Comparison of ENCODE assay signal across 9 cellular contexts in genomic region chr11:78078218-78079167, GRCh38. TPM values are rescaled to one million over a fixed set of nuclear protein-coding genes. Genes with fewer than 3 reads are reported as not detected.
DNase-seq lines count a peak whose midpoint lies in the region; ATAC-seq and TF ChIP-seq lines count a peak whose summit lies in the region.
"Had no signal": no experiment of that assay in that cellular context is flagged by ENCODE, and none has a peak within 500 bp of the region (broad histone marks: within the 10 kb centered on the region; RNA-seq: fewer than 3 reads in every experiment).

No MANE protein-coding gene starts in this region.

- no peak for TF ChIP-seq EP300 in esophagus muscularis mucosa (IDR thresholded peaks at IDR 0.05)

- TF ChIP-seq POLR2A in esophagus muscularis mucosa (IDR thresholded peaks at IDR 0.05; ENCODE audit: low read depth) = no peak

- H3K27me3 ChIP-seq in esophagus muscularis mucosa = no peaks in the 10 kb centered on the region
- no peaks in the 10 kb centered on the region for H3K27me3 ChIP-seq in rectal smooth muscle tissue (ENCODE audit: control insufficient read depth, insufficient read depth, low read length)

- H3K36me3 ChIP-seq in esophagus muscularis mucosa (no peaks in the 10 kb centered on the region), rectal smooth muscle tissue (ENCODE audit: control insufficient read depth, insufficient read depth, low read length) (no peaks in the 10 kb centered on the region)

- H3K27ac ChIP-seq in esophagus muscularis mucosa (replicated peaks in 1 of 4) = peak overlapping the region in 2 of 4 donors; percentile 84 to 91
- no peak overlapping the region for H3K27ac ChIP-seq in rectal smooth muscle tissue (ENCODE audit: low read depth, low read length)

- intact Hi-C loops in esophagus muscularis mucosa (cut with DNase I) = no loop called here

- H3K4me3 ChIP-seq in GM12864 (ENCODE audit: low read depth, low read length) (peak overlapping the region; percentile 97), esophagus muscularis mucosa (peak overlapping the region; percentile 76 to 99 (median 94)), rectal smooth muscle tissue (ENCODE audit: low read length) (peak overlapping the region; percentile 93)

- ATAC-seq in GM21737 (IDR thresholded peaks at IDR 0.05; ENCODE audit: unreplicated experiment) (no peak), GM21528 (IDR thresholded peaks at IDR 0.05; ENCODE audit: low FRiP score, unreplicated experiment) (no peak)

- no peaks in the 10 kb centered on the region for H3K9me3 ChIP-seq in esophagus muscularis mucosa

- H3K4me1 ChIP-seq in esophagus muscularis mucosa (peaks cover 44 to 53% (median 46%) of the 10 kb centered on the region in 4 donors), rectal smooth muscle tissue (ENCODE audit: control insufficient read depth, insufficient read depth, low read length) (peaks cover 8% of the 10 kb centered on the region)

- H3K9ac ChIP-seq in rectal smooth muscle tissue (ENCODE audit: low read length) = peak overlapping the region; percentile 80

- DNase-seq in GM12864 (ENCODE audit: low read depth) (no peak), RKO (ENCODE audit: low spot score) (peak; percentile 47), esophagus muscularis mucosa (ENCODE audit: extremely low spot score) (no peak), T1000 (lab: John Stamatoyannopoulos, UW) (no peak), germinal center (ENCODE audit: low spot score) (no peak)

- WGBS in esophagus muscularis mucosa = 40% methylated on average over 21 of the region's 21 CpGs

- TF ChIP-seq CTCF in GM12864 (IDR thresholded peaks at IDR 0.05; ENCODE audit: low read depth, low read length, missing control alignments) (no peak), esophagus muscularis mucosa (IDR thresholded peaks at IDR 0.05) (no peak)

RNA-seq across cellular contexts. Expression of gene NDUFC2, which starts 1.2 kb away (rescaled TPM):
- 100 to 1,000 TPM in 2 of 4 donors, 10 to 100 TPM in 2; 65.1 to 116 (median 91.1) TPM for total RNA-seq in esophagus muscularis mucosa

RNA-seq across cellular contexts. Expression of gene THRSP, which starts 14.8 kb away (rescaled TPM):
- not detected for total RNA-seq in esophagus muscularis mucosa
- total RNA-seq: pulmonary artery endothelial cell had no signal

RNA-seq across cellular contexts. Expression of gene KCTD14, which starts 55.4 kb away (rescaled TPM):
- total RNA-seq in esophagus muscularis mucosa = 1 to 10 TPM in 3 of 4 donors, under 1 TPM in 1; 0.83 to 2.6 (median 1.3) TPM
